15 cellular contexts compared by ENCODE assay signal in genomic region chr14:68372363-68372762, GRCh38.
"Had no signal": no experiment of that assay in that cellular context is flagged by ENCODE, and none has a peak within 500 bp of the region (broad histone marks: within the 10 kb centered on the region; RNA-seq: fewer than 3 reads in every experiment).

No MANE protein-coding gene starts in this region.

- H3K27me3 ChIP-seq: adrenal gland, gastrocnemius medialis, neutrophil, right atrium auricular region, tibial nerve had no signal

- H3K9me3 Mint-ChIP-seq: activated naive CD4-positive, alpha-beta T cell treated with anti-CD3 and anti-CD28 coated beads for 36 hours; effector memory CD8-positive, alpha-beta T cell had no signal

- H3K27ac Mint-ChIP-seq: activated naive CD4-positive, alpha-beta T cell treated with anti-CD3 and anti-CD28 coated beads for 36 hours had no signal

- H3K4me3 ChIP-seq: adrenal gland, coronary artery, gastrocnemius medialis, right atrium auricular region, skin epidermis, tibial nerve had no signal

- H3K36me3 ChIP-seq: adrenal gland, gastrocnemius medialis, neutrophil, right atrium auricular region, tibial nerve, WERI-Rb-1 had no signal

- H3K27me3 Mint-ChIP-seq: effector memory CD8-positive, alpha-beta T cell had no signal

- DNase-seq: activated CD4-positive, alpha-beta T cell treated with anti-CD3 and anti-CD28 coated beads for 48 hours; activated CD8-positive, alpha-beta memory T cell treated with anti-CD3 and anti-CD28 coated beads for 24 hours; activated naive CD4-positive, alpha-beta T cell treated with anti-CD3 and anti-CD28 coated beads for 36 hours; adrenal gland; central memory CD4-positive, alpha-beta T cell; effector memory CD8-positive, alpha-beta T cell; gastrocnemius medialis; stimulated activated CD4-positive, alpha-beta T cell treated with anti-CD3 and anti-CD28 coated beads, Interleukin-4, amount 100 ng/mL, for 4 hours; WERI-Rb-1 had no signal

- H3K27ac ChIP-seq: adrenal gland, coronary artery, epithelial cell of prostate, gastrocnemius medialis, neutrophil, right atrium auricular region, tibial nerve, WERI-Rb-1 had no signal

- H3K4me3 Mint-ChIP-seq: activated naive CD4-positive, alpha-beta T cell treated with anti-CD3 and anti-CD28 coated beads for 36 hours; effector memory CD8-positive, alpha-beta T cell had no signal

- H3K9me3 ChIP-seq: adrenal gland, gastrocnemius medialis, neutrophil, right atrium auricular region, tibial nerve had no signal
